ENCODE assay signal across 8 cellular contexts in the genomic region with DNA sequence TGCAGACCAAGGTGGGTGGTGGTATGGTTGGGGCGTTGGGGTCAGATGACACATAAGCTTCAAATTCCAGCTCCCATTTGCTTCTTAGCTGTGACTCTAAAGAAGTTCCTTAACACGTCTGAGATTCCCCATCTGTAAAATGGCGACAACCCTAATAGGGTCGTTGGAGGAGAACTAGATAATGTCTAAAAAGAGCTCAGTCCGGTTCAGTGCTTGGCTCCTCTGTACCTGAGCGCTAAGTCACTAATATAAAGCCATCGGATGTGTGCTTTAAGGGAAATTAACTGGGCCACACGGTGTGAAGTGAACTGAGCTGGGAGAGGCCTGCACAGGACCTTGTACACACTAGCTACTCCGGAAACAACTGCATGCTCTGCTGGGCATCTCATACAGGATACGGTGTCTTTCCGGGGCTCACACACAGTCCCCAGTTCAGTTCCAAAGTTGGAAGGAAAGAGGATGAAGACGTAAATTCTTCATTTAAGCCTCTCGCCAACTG. TPM values are rescaled to one million over a fixed set of nuclear protein-coding genes. Genes with fewer than 3 reads are reported as not detected.
DNase-seq lines count a peak whose midpoint lies in the region; ATAC-seq and TF ChIP-seq lines count a peak whose summit lies in the region.

No MANE protein-coding gene starts in this region.

- H3K23ac ChIP-seq in IMR-90 (ENCODE audit: low read depth, low read length): peak overlapping the region; percentile 89; the same call in 1 of the 2 replicates

- peak overlapping the region; percentile 91 for H3K4me3 Mint-ChIP-seq in nephron progenitor cell

- intact Hi-C loops in IMR-90 (cut with micrococcal nuclease): no loop called here

- peak overlapping the region; percentile 79; the same call in 1 of the 2 replicates for H2BK120ac ChIP-seq in IMR-90 (ENCODE audit: low read depth, low read length)

- H2BK15ac ChIP-seq in IMR-90 (ENCODE audit: low read depth, low read length): peak overlapping the region; percentile 52; the same call in 2 of the 3 replicates

- H4K5ac ChIP-seq in IMR-90 (ENCODE audit: low read depth, low read length): peak overlapping the region; percentile 98

- H2BK20ac ChIP-seq in IMR-90 (ENCODE audit: low read depth, low read length): peak overlapping the region; percentile 42; the same call in 1 of the 2 replicates

- H3K79me1 ChIP-seq in IMR-90 (ENCODE audit: low read depth in 1 of 2, low read length in 2 of 2): peaks cover 16 to 39% of the 10 kb centered on the region in 2 experiments

- H2AK5ac ChIP-seq in IMR-90 (ENCODE audit: low read depth, low read length): peak overlapping the region; percentile 16; the same call in 1 of the 2 replicates

- H3K9me3 Mint-ChIP-seq in nephron progenitor cell: peaks cover 15% of the 10 kb centered on the region

- WGBS in IMR-90 (ENCODE audit: extremely low coverage in 2 of 2, insufficient read length in 1 of 2), 2 experiments: 46% methylated on average over 5 of the region's 13 CpGs; no CpG with 5 or more reads in 1 of the 2 experiments

- H3K27ac Mint-ChIP-seq in nephron progenitor cell: no peak overlapping the region

- H3K27me3 ChIP-seq in ACC112 (ENCODE audit: insufficient read depth, low read length): no peaks in the 10 kb centered on the region
- no peaks in the 10 kb centered on the region for H3K27me3 ChIP-seq in IMR-90 (ENCODE audit: control insufficient read depth, insufficient read depth, low read length)

- H3K4me3 ChIP-seq in ACC112 (ENCODE audit: low read depth, low read length): peak overlapping the region; percentile 91
- H3K4me3 ChIP-seq in IMR-90 (ENCODE audit: insufficient read depth, low read depth, low read length): no peak overlapping the region

- peaks cover 36% of the 10 kb centered on the region for H3K4me1 Mint-ChIP-seq in nephron progenitor cell

- H2AFZ ChIP-seq in ACC112 (ENCODE audit: low read length, unreplicated experiment): peak overlapping the region; percentile 74
- H2AFZ ChIP-seq in IMR-90 (replicated peaks; ENCODE audit: low read length, poor library complexity): peak overlapping the region; percentile 99

- TF ChIP-seq CTCF in IMR-90 (conservative IDR thresholded peaks at IDR 0.05; ENCODE audit: low read depth, low read length) (no peak), nephron progenitor cell (IDR thresholded peaks at IDR 0.05) (no peak)

- DNase-seq in IMR-90: no peak
- no peak for DNase-seq in caudate nucleus (lab: John Stamatoyannopoulos, UW)
- no peak for DNase-seq in nephron progenitor cell
- no peak for DNase-seq in NK-92 (lab: John Stamatoyannopoulos, UW; ENCODE audit: unreplicated experiment)
- no peak for DNase-seq in SHP77 (lab: John Stamatoyannopoulos, UW)
- DNase-seq in DMS 273 treated with DMSO at 0.1 percent for 48 hours (lab: John Stamatoyannopoulos, UW): no peak

- H3K9ac ChIP-seq in IMR-90 (ENCODE audit: low read depth, low read length): no peak overlapping the region

- peak overlapping the region; percentile 80 for H3K4me2 ChIP-seq in IMR-90 (ENCODE audit: low read depth, low read length)

- H3K27ac ChIP-seq in ACC112 (ENCODE audit: low read depth, low read length) (0 out of 2 replicates have a peak overlapping the region, but pooled peaks have one; percentile 10), IMR-90 (ENCODE audit: insufficient read depth, low read length) (peak overlapping the region; percentile 50), caudate nucleus (ENCODE audit: low read depth, low read length) (peak overlapping the region; percentile 69)

- POLR2A ChIA-PET in IMR-90 (lab: Charles Lee; ENCODE audit: unreplicated experiment): interaction anchor here (0.6 kb wide), 1 partner anchor 48 kb away, joined by 4 read pairs; no protein-coding TSS in a partner anchor

- H3K9me3 ChIP-seq in IMR-90 (ENCODE audit: control insufficient read depth, insufficient read depth, low read length): no peaks in the 10 kb centered on the region

- peaks cover 3% of the 10 kb centered on the region; the same call in 1 of the 2 replicates for H3K36me3 ChIP-seq in ACC112 (ENCODE audit: insufficient read depth, low read length)
- peaks cover 9% of the 10 kb centered on the region for H3K36me3 ChIP-seq in IMR-90 (ENCODE audit: control insufficient read depth, insufficient read depth, low read length)

- no TSS peak for BruUV-seq in IMR-90 (replicated peaks; lab: Mats Ljungman, UMichigan)

- H3K9me1 ChIP-seq in IMR-90 (ENCODE audit: insufficient read depth, low read length): peaks cover 14% of the 10 kb centered on the region

- H3K27me3 Mint-ChIP-seq in nephron progenitor cell (ENCODE audit: low read depth, poor library complexity): peaks cover 30% of the 10 kb centered on the region

- H2BK5ac ChIP-seq in IMR-90 (ENCODE audit: low read depth, low read length, poor library complexity, severe bottlenecking): peak overlapping the region; percentile 65

- peak; percentile 19 for ATAC-seq in GM21423 (IDR thresholded peaks at IDR 0.05; ENCODE audit: unreplicated experiment)
- peak; percentile 7 for ATAC-seq in IMR-90 (ENCODE audit: low read depth)

- TF ChIP-seq POLR2A in IMR-90 (IDR thresholded peaks at IDR 0.05; ENCODE audit: low read depth, low read length): no peak

- dilution Hi-C loops in IMR-90 (cut with HindIII; ENCODE audit: low sequenced_read_pairs, unreplicated experiment): no loop called here

- peak overlapping the region; percentile 92 for H3K4ac ChIP-seq in IMR-90 (ENCODE audit: low read depth, low read length)

- H3K4me1 ChIP-seq in ACC112 (ENCODE audit: control insufficient read depth, insufficient read depth, low read length, unreplicated experiment): peaks cover 15% of the 10 kb centered on the region
- H3K4me1 ChIP-seq in IMR-90 (ENCODE audit: control insufficient read depth, insufficient read depth, low read length): peaks cover 9% of the 10 kb centered on the region

- H3K36me3 Mint-ChIP-seq in nephron progenitor cell (ENCODE audit: low read depth): peaks cover 29% of the 10 kb centered on the region

- 0 out of 2 replicates have a peak overlapping the region, but pooled peaks have one; percentile 21 for H3K56ac ChIP-seq in IMR-90 (ENCODE audit: extremely low read depth, insufficient read depth, low read length)

- H4K8ac ChIP-seq in IMR-90 (ENCODE audit: low read depth in 2 of 2, low read length in 2 of 2): peak overlapping the region; percentile 92 to 100

- H3K14ac ChIP-seq in IMR-90 (replicated peaks; ENCODE audit: low read depth, low read length): peak overlapping the region; percentile 89

- no peak for TF ChIP-seq RAD21 in IMR-90 (IDR thresholded peaks at IDR 0.05; ENCODE audit: low read length)

- peaks cover 36% of the 10 kb centered on the region for H3K79me2 ChIP-seq in ACC112 (ENCODE audit: control insufficient read depth, insufficient read depth, low read length, unreplicated experiment)

- peaks cover 20% of the 10 kb centered on the region; the same call in 1 of the 2 replicates for H4K20me1 ChIP-seq in IMR-90 (ENCODE audit: insufficient read depth, low read length)

- peak overlapping the region; percentile 67 for H2AK9ac ChIP-seq in IMR-90 (replicated peaks; ENCODE audit: low read depth, low read length, poor library complexity)

- H4K91ac ChIP-seq in IMR-90 (ENCODE audit: insufficient read depth, low read depth, low read length): peak overlapping the region; percentile 80

- CTCF ChIA-PET in IMR-90 (lab: Yijun Ruan, JAX): interaction anchor here (0.9 to 1.5 kb wide), 4 partner anchors 9 to 32 kb away, joined by 3 to 6 read pairs (median 4); no protein-coding TSS in a partner anchor

- in situ Hi-C loops in IMR-90 (cut with MboI; ENCODE audit: low sequenced_read_pairs): loop anchor here (10.0 kb wide), 1 partner anchor 162 kb away; a partner anchor contains a TSS

- peak overlapping the region; percentile 53; the same call in 1 of the 2 replicates for H3K18ac ChIP-seq in IMR-90 (ENCODE audit: low read depth, low read length)

TF ChIP-seq in IMR-90, 13 proteins besides CTCF, POLR2A, EP300 and RAD21 (continues in another document):
- no peak for TF ChIP-seq SMC3 (IDR thresholded peaks at IDR 0.05; ENCODE audit: low read depth, low read length)
- TF ChIP-seq RCOR1 (IDR thresholded peaks at IDR 0.05; ENCODE audit: insufficient replicate concordance, low read length): no peak
- TF ChIP-seq, protein P1, sequence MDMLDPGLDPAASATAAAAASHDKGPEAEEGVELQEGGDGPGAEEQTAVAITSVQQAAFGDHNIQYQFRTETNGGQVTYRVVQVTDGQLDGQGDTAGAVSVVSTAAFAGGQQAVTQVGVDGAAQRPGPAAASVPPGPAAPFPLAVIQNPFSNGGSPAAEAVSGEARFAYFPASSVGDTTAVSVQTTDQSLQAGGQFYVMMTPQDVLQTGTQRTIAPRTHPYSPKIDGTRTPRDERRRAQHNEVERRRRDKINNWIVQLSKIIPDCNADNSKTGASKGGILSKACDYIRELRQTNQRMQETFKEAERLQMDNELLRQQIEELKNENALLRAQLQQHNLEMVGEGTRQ (IDR thresholded peaks at IDR 0.05; ENCODE audit: low read depth, low read length): no peak
- TF ChIP-seq CHD1 (IDR thresholded peaks at IDR 0.05; ENCODE audit: low read depth, low read length): no peak
- no peak for TF ChIP-seq NFE2L2 (IDR thresholded peaks at IDR 0.05; ENCODE audit: low read depth, low read length)

RNA-seq across cellular contexts. Expression of a gene that starts 0.5 kb away (rescaled TPM):
- 12.8 and 13.1 TPM in 2 replicates for total RNA-seq in IMR-90 (2012; rRNA removed)
- polyA plus RNA-seq in IMR-90 (2012; rRNA removed): 18.7 and 22.2 TPM in 2 replicates
- 12.2 and 16.5 TPM in 2 replicates for polyA plus RNA-seq in IMR-90 (2012; cell fraction: cytosol; rRNA removed)
- polyA plus RNA-seq in IMR-90 (2012; cell fraction: nucleus; rRNA removed; ENCODE audit: low replicate concordance): 83.7 and 91.3 TPM in 2 replicates

RNA-seq across cellular contexts. Expression of a gene that starts 22.9 kb away (rescaled TPM):
- total RNA-seq in IMR-90 (2012; rRNA removed): 12.0 and 15.6 TPM in 2 replicates
- 61.1 and 68.1 TPM in 2 replicates for polyA plus RNA-seq in IMR-90 (2012; rRNA removed)
- 58.1 and 69.3 TPM in 2 replicates for polyA plus RNA-seq in IMR-90 (2012; cell fraction: cytosol; rRNA removed)
- polyA plus RNA-seq in IMR-90 (2012; cell fraction: nucleus; rRNA removed; ENCODE audit: low replicate concordance): 57.1 and 59.0 TPM in 2 replicates

RNA-seq across cellular contexts. Expression of a gene that starts 35.3 kb away (rescaled TPM):
- total RNA-seq in IMR-90 (2012; rRNA removed): not detected in 2 replicates
- polyA plus RNA-seq in IMR-90 (2012; rRNA removed): not detected in 2 replicates
- polyA plus RNA-seq in IMR-90 (2012; cell fraction: cytosol; rRNA removed): not detected in 2 replicates
- not detected in 2 replicates for polyA plus RNA-seq in IMR-90 (2012; cell fraction: nucleus; rRNA removed; ENCODE audit: low replicate concordance)

RNA-seq across cellular contexts. Expression of a gene that starts 49.4 kb away (rescaled TPM):
- 26.7 and 30.8 TPM in 2 replicates for total RNA-seq in IMR-90 (2012; rRNA removed)
- polyA plus RNA-seq in IMR-90 (2012; rRNA removed): 29.8 and 33.6 TPM in 2 replicates
- 26.3 and 37.5 TPM in 2 replicates for polyA plus RNA-seq in IMR-90 (2012; cell fraction: cytosol; rRNA removed)
- 27.2 and 28.1 TPM in 2 replicates for polyA plus RNA-seq in IMR-90 (2012; cell fraction: nucleus; rRNA removed; ENCODE audit: low replicate concordance)

Comparison
In these comparisons a context has a peak if more than half of its experiments do, and no peak if none do; other contexts are left out.
1. H3K27ac ChIP-seq: peak in every context shown above with its lines; median percentile 69 in caudate nucleus; 50 in IMR-90; 10 in ACC112.